Comparison of ENCODE assay signal across 10 cellular contexts in the genomic region with DNA sequence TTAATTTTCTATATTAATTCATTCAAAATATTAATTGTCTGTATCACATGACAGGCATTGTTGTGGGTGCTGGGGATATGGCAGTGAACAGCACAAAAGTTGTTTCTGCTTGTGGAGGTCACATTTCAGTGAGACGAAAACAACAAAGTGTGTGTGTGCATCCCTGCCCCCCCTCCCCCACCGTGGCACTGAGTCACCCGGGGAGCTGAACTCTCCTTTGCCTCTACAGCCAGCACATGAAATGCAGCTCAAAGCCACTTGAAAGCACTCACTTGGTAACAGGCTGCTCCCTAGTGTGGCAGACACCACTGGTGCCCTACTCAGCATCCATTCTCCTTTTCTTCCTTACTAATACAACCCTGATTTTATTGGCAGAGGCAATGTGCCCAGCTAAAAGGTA. TPM values are rescaled to one million over a fixed set of nuclear protein-coding genes. Genes with fewer than 3 reads are reported as not detected.
DNase-seq lines count a peak whose midpoint lies in the region; ATAC-seq, FAIRE-seq and TF ChIP-seq lines count a peak whose summit lies in the region.
"Had no signal": no experiment of that assay in that cellular context is flagged by ENCODE, and none has a peak within 500 bp of the region (broad histone marks: within the 10 kb centered on the region; RNA-seq: fewer than 3 reads in every experiment).

No MANE protein-coding gene starts in this region.

- H3K4me1 ChIP-seq in HCT116 (ENCODE audit: control insufficient read depth in 1 of 2, insufficient read depth in 2 of 2, low read length in 2 of 2): peaks cover 15 to 18% of the 10 kb centered on the region in 2 experiments
- H3K4me1 ChIP-seq in GM12878 (ENCODE audit: control insufficient read depth, insufficient read depth, low read length): no peaks in the 10 kb centered on the region
- no peaks in the 10 kb centered on the region for H3K4me1 ChIP-seq in vagina

- in situ Hi-C loops in GM12878 (cut with MboI): no loop called here

- H3K27me3 ChIP-seq in HCT116 (ENCODE audit: insufficient read depth, low read length) (no peaks in the 10 kb centered on the region), GM12878 (replicated peaks in 1 of 2; ENCODE audit: control insufficient read depth in 2 of 2, insufficient read depth in 2 of 2, low read length in 1 of 2) (no peaks in the 10 kb centered on the region), vagina (no peaks in the 10 kb centered on the region)

- ATAC-seq in HCT116: peak; percentile 92
- ATAC-seq in T-cell (replicated peaks in 1 of 4): peak in 3 of 4 experiments; percentile 76 to 88 (median 77)
- peak; percentile 50; the same call in 1 of the 3 replicates for ATAC-seq in GM12878
- no peak for ATAC-seq in HG03196 (IDR thresholded peaks at IDR 0.05; ENCODE audit: unreplicated experiment)

- H3K9me3 Mint-ChIP-seq in T-cell: no peaks in the 10 kb centered on the region

- CTCF ChIA-PET in HCT116 (lab: Charles Lee) (interaction anchor here (0.6 to 1.4 kb wide), 5 partner anchors 9 to 341 kb away, joined by 3 to 6 read pairs (median 3); a partner anchor contains a TSS), T-cell (lab: Charles Lee) (no interaction called here), GM12878 (lab: Yijun Ruan, JAX) (interaction anchor here (0.6 to 1.6 kb wide), 3 partner anchors 10 to 850 kb away, joined by 3 to 6 read pairs (median 3); no protein-coding TSS in a partner anchor)

- no peaks in the 10 kb centered on the region for H4K20me1 ChIP-seq in HCT116 (ENCODE audit: insufficient read depth)
- H4K20me1 ChIP-seq in GM12878 (ENCODE audit: control insufficient read depth, insufficient read depth): no peaks in the 10 kb centered on the region

- no peaks in the 10 kb centered on the region for H3K9me3 ChIP-seq in HCT116 (ENCODE audit: control insufficient read depth in 1 of 2, insufficient read depth in 1 of 2, low read depth in 1 of 2, low read length in 2 of 2)
- H3K9me3 ChIP-seq in GM12878 (replicated peaks; ENCODE audit: control insufficient read depth, insufficient read depth, low read length): no peaks in the 10 kb centered on the region
- H3K9me3 ChIP-seq in vagina: no peaks in the 10 kb centered on the region

- FAIRE-seq in GM12878 (lab: Jason Lieb, UNC) (no peak), GM19239 (lab: Jason Lieb, UNC) (no peak)
- FAIRE-seq: colon, GM12891 had no signal

- H2AFZ ChIP-seq in HCT116 (ENCODE audit: low read depth, low read length, poor library complexity, severe bottlenecking): peak overlapping the region; percentile 39
- no peak overlapping the region for H2AFZ ChIP-seq in GM12878 (ENCODE audit: control insufficient read depth, low read depth, low read length)

- RAD21 ChIA-PET in HCT116 (lab: Charles Lee; ENCODE audit: low non-redundant PET in 1 of 2, low total read pairs in 2 of 2, uncharacterized antibody in 2 of 2, unreplicated experiment in 2 of 2) (interaction anchor here in 1 of 2 experiments (1.2 kb wide), 1 partner anchor 11 kb away, joined by 4 read pairs; no protein-coding TSS in a partner anchor), GM12878 (lab: Charles Lee; ENCODE audit: unreplicated experiment) (no interaction called here)

- H3K36me3 Mint-ChIP-seq in T-cell: no peaks in the 10 kb centered on the region

- H3K4me2 ChIP-seq in HCT116 (ENCODE audit: low read length): peak overlapping the region; percentile 48
- no peak overlapping the region for H3K4me2 ChIP-seq in GM12878 (ENCODE audit: control insufficient read depth, insufficient read depth)

- 3% methylated on average over 3 of the region's 3 CpGs for WGBS in GM12878 (ENCODE audit: insufficient coverage, insufficient replicate concordance, low lambda C conversion rate, missing lambda C conversion rate)

- DNase-seq in HCT116 (ENCODE audit: low read depth, low spot score): no peak
- DNase-seq in T-cell: peak in 1 of 34 experiments; percentile 22
- no peak for DNase-seq in GM12878 (ENCODE audit: low read depth, low spot score)
- DNase-seq in stimulated activated CD8-positive, alpha-beta memory T cell treated with anti-CD3 and anti-CD28 coated beads, Interleukin-15, amount 100 ng/mL, for 1 hour (ENCODE audit: low read depth): peak; percentile 25
- no peak for DNase-seq in posterior vena cava (ENCODE audit: low spot score)
- DNase-seq in GM19239 (ENCODE audit: insufficient read length, low spot score): no peak
- DNase-seq in vagina (ENCODE audit: extremely low spot score in 2 of 2): no peak

- POLR2A ChIA-PET in HCT116 (lab: Charles Lee): interaction anchor here (1.6 kb wide), 1 partner anchor 17 kb away, joined by 5 read pairs; a partner anchor contains a TSS
- POLR2A ChIA-PET in T-cell (lab: Charles Lee): no interaction called here
- POLR2A ChIA-PET in GM12878 (lab: Charles Lee): interaction anchor here (0.5 kb wide), 2 partner anchors 30 to 794 kb away, joined by 3 to 4 read pairs; no protein-coding TSS in a partner anchor

- no peaks in the 10 kb centered on the region for H3K79me2 ChIP-seq in HCT116 (ENCODE audit: insufficient read depth, low read length)
- no peaks in the 10 kb centered on the region for H3K79me2 ChIP-seq in GM12878 (ENCODE audit: control insufficient read depth, insufficient read depth, low read length)

- no peak overlapping the region for H3K27ac Mint-ChIP-seq in T-cell

- H3K9ac ChIP-seq in HCT116 (ENCODE audit: low read length) (no peak overlapping the region), GM12878 (ENCODE audit: control insufficient read depth, insufficient read depth, low read length) (no peak overlapping the region)

- 0 out of 2 replicates have a peak overlapping the region, but pooled peaks have one; percentile 2 for H3K27ac ChIP-seq in HCT116 (ENCODE audit: low read depth, low read length)
- no peak overlapping the region for H3K27ac ChIP-seq in GM12878 (ENCODE audit: control insufficient read depth, insufficient read depth)
- no peak overlapping the region for H3K27ac ChIP-seq in vagina

- no peak for TF ChIP-seq EP300 in GM12878 (IDR thresholded peaks at IDR 0.05; ENCODE audit: borderline replicate concordance in 1 of 2, control insufficient read depth in 1 of 2, low read depth in 2 of 2, low read length in 2 of 2)

- H3K4me3 ChIP-seq in HCT116 (replicated peaks in 1 of 2; ENCODE audit: low read depth in 1 of 2, low read length in 2 of 2) (no peak overlapping the region), GM12878 (no peak overlapping the region), vagina (no peak overlapping the region)

- no TSS peak for BruUV-seq in HCT116 (replicated peaks; lab: Mats Ljungman, UMichigan)
- BruUV-seq in GM12878 (replicated peaks; lab: Mats Ljungman, UMichigan): no TSS peak

- no peak for TF ChIP-seq POLR2A in HCT116 (IDR thresholded peaks at IDR 0.05; ENCODE audit: borderline replicate concordance, extremely low read depth, insufficient read depth, insufficient read length)
- TF ChIP-seq POLR2A in GM12878 (IDR thresholded peaks at IDR 0.05; ENCODE audit: low read depth, low read length): no peak
- no peak for TF ChIP-seq POLR2A in vagina (IDR thresholded peaks at IDR 0.05)

- TF ChIP-seq RAD21 in HCT116 (IDR thresholded peaks at IDR 0.05; ENCODE audit: low read depth): no peak
- no peak for TF ChIP-seq RAD21 in GM12878 (IDR thresholded peaks at IDR 0.05; ENCODE audit: insufficient read depth, low read depth, low read length)

- TF ChIP-seq CTCF in HCT116 (IDR thresholded peaks at IDR 0.05 in 2 of 3, conservative IDR thresholded peaks at IDR 0.05 in 1 of 3; ENCODE audit: borderline replicate concordance in 1 of 3, insufficient read depth in 1 of 3, low read depth in 2 of 3, low read length in 2 of 3): no peak
- TF ChIP-seq CTCF in GM12878 (IDR thresholded peaks at IDR 0.05 in 2 of 3, conservative IDR thresholded peaks at IDR 0.05 in 1 of 3; ENCODE audit: control insufficient read depth in 2 of 3, extremely low read depth in 1 of 3, insufficient read depth in 1 of 3, low read depth in 3 of 3, low read length in 3 of 3): no peak
- TF ChIP-seq CTCF in vagina (IDR thresholded peaks at IDR 0.05): no peak

- SMC1A ChIA-PET in GM12878 (lab: Charles Lee; ENCODE audit: uncharacterized antibody, unreplicated experiment): interaction anchor here (1.1 to 1.8 kb wide), 3 partner anchors 10 to 18 kb away, joined by 3 to 4 read pairs (median 4); no protein-coding TSS in a partner anchor

- peaks cover 0 to 9% (median 3%) of the 10 kb centered on the region in 3 donors for H3K4me1 Mint-ChIP-seq in T-cell

- H3K4me3 Mint-ChIP-seq in T-cell: no peak overlapping the region

- H3K27me3 Mint-ChIP-seq in T-cell: peaks cover 9 to 11% of the 10 kb centered on the region in 2 donors

- intact Hi-C loops in HCT116 (cut with micrococcal nuclease): no loop called here
- intact Hi-C loops in GM12878 (cut with micrococcal nuclease; ENCODE audit: unreplicated experiment): no loop called here
- intact Hi-C loops in posterior vena cava (cut with DNase I): no loop called here
- intact Hi-C loops in vagina (cut with DNase I): no loop called here

- H3K9me2 ChIP-seq in HCT116 (ENCODE audit: insufficient read depth): no peaks in the 10 kb centered on the region

- no peaks in the 10 kb centered on the region for H3K36me3 ChIP-seq in HCT116 (ENCODE audit: control insufficient read depth in 1 of 2, insufficient read depth in 2 of 2, low read length in 2 of 2)
- no peaks in the 10 kb centered on the region for H3K36me3 ChIP-seq in GM12878 (ENCODE audit: control insufficient read depth in 2 of 2, insufficient read depth in 2 of 2, low read length in 1 of 2)
- H3K36me3 ChIP-seq in vagina: no peaks in the 10 kb centered on the region

RNA-seq across cellular contexts. Expression of a gene that starts 16.9 kb away (rescaled TPM):
- 6.2 TPM for total RNA-seq in HCT116 (2021; ENCODE audit: unreplicated experiment)
- 5.6 and 7.4 TPM in 2 replicates for polyA plus RNA-seq in HCT116 (2012)
- total RNA-seq in T-cell: 1 to 10 TPM in 1 of 5 donors, under 1 TPM in 4; 0.26 to 8.2 (median 0.51) TPM
- 5.9 and 8.5 TPM in 2 replicates for total RNA-seq in GM12878 (2013; cell fraction: nucleolus; rRNA removed)
- total RNA-seq in GM12878 (2014; rRNA removed): 20.2 and 22.2 TPM in 2 replicates
- 13.6 and 15.0 TPM in 2 replicates for total RNA-seq in GM12878 (2014; rRNA removed; fragmentation: Illumina TruSeq; extraction: Trizol)
- total RNA-seq in GM12878 (2021): 24.8 and 25.5 TPM in 2 replicates
- polyA plus RNA-seq in GM12878 (2011; ENCODE audit: low read depth): 7.6 TPM
- polyA plus RNA-seq in GM12878 (2011; rRNA removed): 15.7 and 24.3 TPM in 2 replicates
- 28.5 and 32.2 TPM in 2 replicates for polyA plus RNA-seq in GM12878 (2011; cell fraction: cytosol; rRNA removed)
- polyA plus RNA-seq in GM12878 (2011; cell fraction: nucleus; rRNA removed): 19.4 and 24.8 TPM in 2 replicates
- 8.5 and 11.0 TPM in 2 replicates for polyA plus RNA-seq in GM12878 (2012)
- 26.3 and 30.3 TPM in 2 replicates for polyA plus RNA-seq in GM12878 (2014; fragmentation: Illumina TruSeq; extraction: Trizol)
- polyA plus RNA-seq in GM12878 (2014; fragmentation: Nextera tagmentation; extraction: Ambion mirVana): 1 to 10 TPM; 2.3 to 2.5 TPM
- 35.5 and 41.6 TPM in 2 replicates for polyA plus RNA-seq in GM12878 (2014; rRNA removed)
- 1 to 10 TPM; 1.6 to 1.7 TPM for polyA plus RNA-seq in GM12878 (2016; fragmentation: Nextera tagmentation; extraction: Ambion mirVana)
- 21.5 and 25.9 TPM in 2 replicates for polyA minus RNA-seq in GM12878 (2011; rRNA and poly(A)+ RNA removed)
- 9.0 and 9.6 TPM in 2 replicates for polyA minus RNA-seq in GM12878 (2011; cell fraction: cytosol; rRNA and poly(A)+ RNA removed)
- 3.3 and 7.8 TPM in 2 replicates for polyA minus RNA-seq in GM12878 (2011; cell fraction: nucleus; rRNA and poly(A)+ RNA removed)
- total RNA-seq in posterior vena cava: 1 to 10 TPM; 2.4 to 2.9 TPM
- total RNA-seq in vagina: 6.6 TPM

RNA-seq across cellular contexts. Expression of a gene that starts 21.9 kb away (rescaled TPM):
- 5.9 TPM for total RNA-seq in HCT116 (2021; ENCODE audit: unreplicated experiment)
- 2.2 and 3.1 TPM in 2 replicates for polyA plus RNA-seq in HCT116 (2012)
- total RNA-seq in T-cell: 1 to 10 TPM in 3 of 5 donors, under 1 TPM in 2; 0.79 to 4.2 (median 2.8) TPM
- total RNA-seq in GM12878 (2013; cell fraction: nucleolus; rRNA removed): 2.0 and 2.4 TPM in 2 replicates
- 6.3 and 7.0 TPM in 2 replicates for total RNA-seq in GM12878 (2014; rRNA removed)
- 3.1 and 3.5 TPM in 2 replicates for total RNA-seq in GM12878 (2014; rRNA removed; fragmentation: Illumina TruSeq; extraction: Trizol)
- total RNA-seq in GM12878 (2021): 8.1 and 8.9 TPM in 2 replicates
- polyA plus RNA-seq in GM12878 (2011; ENCODE audit: low read depth): 1.0 TPM
- polyA plus RNA-seq in GM12878 (2011; rRNA removed): 0.29 and 0.41 TPM in 2 replicates
- 0.78 and 1.0 TPM in 2 replicates for polyA plus RNA-seq in GM12878 (2011; cell fraction: cytosol; rRNA removed)
- polyA plus RNA-seq in GM12878 (2011; cell fraction: nucleus; rRNA removed): 0.45 and 0.64 TPM in 2 replicates
- polyA plus RNA-seq in GM12878 (2012): 1.8 and 2.6 TPM in 2 replicates
- polyA plus RNA-seq in GM12878 (2014; fragmentation: Illumina TruSeq; extraction: Trizol): 3.1 and 3.2 TPM in 2 replicates
- 1 to 10 TPM in 1 of 2 experiments, under 1 TPM in 1; 0.63 to 1.8 TPM for polyA plus RNA-seq in GM12878 (2014; fragmentation: Nextera tagmentation; extraction: Ambion mirVana)
- polyA plus RNA-seq in GM12878 (2014; rRNA removed): 5.8 and 7.2 TPM in 2 replicates
- 10 to 100 TPM in 1 of 2 experiments, 1 to 10 TPM in 1; 7.4 to 10.8 TPM for polyA plus RNA-seq in GM12878 (2016; fragmentation: Nextera tagmentation; extraction: Ambion mirVana)
- polyA minus RNA-seq in GM12878 (2011; rRNA and poly(A)+ RNA removed): 0.44 and 0.57 TPM in 2 replicates
- polyA minus RNA-seq in GM12878 (2011; cell fraction: cytosol; rRNA and poly(A)+ RNA removed): 1.6 TPM in 2 replicates
- polyA minus RNA-seq in GM12878 (2011; cell fraction: nucleus; rRNA and poly(A)+ RNA removed): 0.73 and 0.86 TPM in 2 replicates
- 1 to 10 TPM; 7.5 to 9.3 TPM for total RNA-seq in posterior vena cava
- total RNA-seq in vagina: 11.3 TPM

RNA-seq across cellular contexts. Expression of a gene that starts 40.6 kb away (rescaled TPM):
- 307 TPM for total RNA-seq in HCT116 (2021; ENCODE audit: unreplicated experiment)
- polyA plus RNA-seq in HCT116 (2012): 290 and 419 TPM in 2 replicates
- total RNA-seq in T-cell: 10 to 100 TPM; 58.5 to 83.1 (median 76.7) TPM
- total RNA-seq in GM12878 (2013; cell fraction: nucleolus; rRNA removed): 19.8 and 20.4 TPM in 2 replicates
- total RNA-seq in GM12878 (2014; rRNA removed): 143 and 156 TPM in 2 replicates
- 316 and 330 TPM in 2 replicates for total RNA-seq in GM12878 (2014; rRNA removed; fragmentation: Illumina TruSeq; extraction: Trizol)
- total RNA-seq in GM12878 (2021): 420 and 445 TPM in 2 replicates
- polyA plus RNA-seq in GM12878 (2011; ENCODE audit: low read depth): 231 TPM
- polyA plus RNA-seq in GM12878 (2011; rRNA removed): 365 and 451 TPM in 2 replicates
- polyA plus RNA-seq in GM12878 (2011; cell fraction: cytosol; rRNA removed): 285 and 309 TPM in 2 replicates
- 272 and 315 TPM in 2 replicates for polyA plus RNA-seq in GM12878 (2011; cell fraction: nucleus; rRNA removed)
- 619 and 621 TPM in 2 replicates for polyA plus RNA-seq in GM12878 (2012)
- polyA plus RNA-seq in GM12878 (2014; fragmentation: Illumina TruSeq; extraction: Trizol): 367 and 459 TPM in 2 replicates
- 100 to 1,000 TPM in 1 of 2 experiments, 10 to 100 TPM in 1; 84.5 to 350 TPM for polyA plus RNA-seq in GM12878 (2014; fragmentation: Nextera tagmentation; extraction: Ambion mirVana)
- 421 and 474 TPM in 2 replicates for polyA plus RNA-seq in GM12878 (2014; rRNA removed)
- 1,000 to 10,000 TPM; 1,175 to 1,218 TPM for polyA plus RNA-seq in GM12878 (2016; fragmentation: Nextera tagmentation; extraction: Ambion mirVana)
- polyA minus RNA-seq in GM12878 (2011; rRNA and poly(A)+ RNA removed): 58.5 and 111 TPM in 2 replicates
- 92.9 and 123 TPM in 2 replicates for polyA minus RNA-seq in GM12878 (2011; cell fraction: cytosol; rRNA and poly(A)+ RNA removed)
- polyA minus RNA-seq in GM12878 (2011; cell fraction: nucleus; rRNA and poly(A)+ RNA removed): 23.3 and 36.7 TPM in 2 replicates
- total RNA-seq in posterior vena cava: 100 to 1,000 TPM in 1 of 2 donors, 10 to 100 TPM in 1; 90.6 to 101 TPM
- 123 TPM for total RNA-seq in vagina

RNA-seq across cellular contexts. Expression of a gene that starts 44.9 kb away (rescaled TPM):
- total RNA-seq in HCT116 (2021; ENCODE audit: unreplicated experiment) (18.0 TPM), T-cell (10 to 100 TPM in 4 of 5 donors, 1 to 10 TPM in 1; 9.3 to 14.3 (median 11.8) TPM), GM12878 (2014; rRNA removed) (42.7 and 45.0 TPM in 2 replicates), GM12878 (2014; rRNA removed; fragmentation: Illumina TruSeq; extraction: Trizol) (29.4 and 32.5 TPM in 2 replicates), GM12878 (2021) (40.2 and 43.3 TPM in 2 replicates), posterior vena cava (10 to 100 TPM in 1 of 2 donors, 1 to 10 TPM in 1; 9.2 to 11.0 TPM), vagina (23.8 TPM)
- polyA plus RNA-seq in HCT116 (2012): 18.7 and 23.5 TPM in 2 replicates
- 112 and 121 TPM in 2 replicates for total RNA-seq in GM12878 (2013; cell fraction: nucleolus; rRNA removed)
- 25.0 TPM for polyA plus RNA-seq in GM12878 (2011; ENCODE audit: low read depth)
- polyA plus RNA-seq in GM12878 (2011; rRNA removed) (27.9 and 44.7 TPM in 2 replicates), GM12878 (2014; fragmentation: Illumina TruSeq; extraction: Trizol) (32.9 and 35.7 TPM in 2 replicates), GM12878 (2014; fragmentation: Nextera tagmentation; extraction: Ambion mirVana) (100 to 1,000 TPM in 1 of 2 experiments, 10 to 100 TPM in 1; 92.0 to 135 TPM), GM12878 (2014; rRNA removed) (68.2 and 69.9 TPM in 2 replicates), GM12878 (2016; fragmentation: Nextera tagmentation; extraction: Ambion mirVana) (10 to 100 TPM; 65.4 to 67.9 TPM)
- polyA plus RNA-seq in GM12878 (2011; cell fraction: cytosol; rRNA removed): 61.6 and 76.5 TPM in 2 replicates
- 83.3 and 92.0 TPM in 2 replicates for polyA plus RNA-seq in GM12878 (2011; cell fraction: nucleus; rRNA removed)
- 27.6 and 38.4 TPM in 2 replicates for polyA plus RNA-seq in GM12878 (2012)
- polyA minus RNA-seq in GM12878 (2011; rRNA and poly(A)+ RNA removed): 37.2 and 70.2 TPM in 2 replicates
- 8.8 and 18.7 TPM in 2 replicates for polyA minus RNA-seq in GM12878 (2011; cell fraction: cytosol; rRNA and poly(A)+ RNA removed)
- 51.0 and 104 TPM in 2 replicates for polyA minus RNA-seq in GM12878 (2011; cell fraction: nucleus; rRNA and poly(A)+ RNA removed)

Comparison
In these comparisons a context has a peak if more than half of its experiments do, and no peak if none do; other contexts are left out.
1. CTCF ChIA-PET loops: an anchor here in HCT116 (0.6 to 1.4 kb wide) and GM12878 (0.6 to 1.6 kb wide); none called in T-cell.
2. POLR2A ChIA-PET loops: an anchor here in HCT116 (1.6 kb wide) and GM12878 (0.5 kb wide); none called in T-cell.